In the genomic region with DNA sequence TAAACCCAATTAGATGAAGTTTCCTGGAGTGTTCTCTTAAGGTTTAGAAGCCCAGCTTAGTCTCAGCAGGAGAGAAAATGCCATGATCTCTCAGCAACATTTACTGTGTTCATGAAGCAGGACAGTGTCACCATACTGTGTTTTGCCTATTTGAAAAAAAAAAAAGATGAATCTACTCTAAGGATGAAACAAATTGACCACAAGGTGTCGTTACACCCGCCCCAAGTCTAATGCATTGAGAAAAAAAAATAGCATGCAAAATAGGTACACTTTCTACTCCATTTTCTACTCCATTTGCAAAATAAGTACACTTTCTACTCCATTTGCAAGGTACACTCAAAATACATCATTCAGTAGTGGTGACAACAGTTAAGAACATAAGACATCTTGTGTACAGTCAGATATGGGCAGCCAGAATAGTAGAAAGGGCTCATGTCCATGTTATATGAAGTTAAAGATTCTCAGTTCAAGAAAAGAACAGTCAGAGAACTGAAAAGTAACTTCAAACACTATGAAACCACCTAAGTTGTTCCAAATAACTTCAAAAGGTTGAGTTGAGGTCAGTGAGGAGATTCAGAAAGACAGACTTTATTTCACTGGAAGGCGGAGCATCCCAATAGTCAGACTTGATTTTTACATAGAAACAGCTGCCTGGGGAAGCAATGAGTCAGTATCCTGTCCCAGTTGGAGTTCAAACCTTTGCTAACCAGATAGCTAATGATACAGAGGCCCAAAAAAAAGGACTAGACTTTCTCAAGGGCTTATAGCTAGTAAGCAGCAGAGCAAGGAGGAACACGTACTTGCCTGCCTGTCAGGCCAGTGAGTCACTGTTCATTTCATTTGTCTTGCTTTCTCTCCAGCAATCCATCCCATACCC, we compare ENCODE assay signal across 9 cellular contexts. TPM values are rescaled to one million over a fixed set of nuclear protein-coding genes. Genes with fewer than 3 reads are reported as not detected.
DNase-seq lines count a peak whose midpoint lies in the region; ATAC-seq, FAIRE-seq and TF ChIP-seq lines count a peak whose summit lies in the region.
"Had no signal": no experiment of that assay in that cellular context is flagged by ENCODE, and none has a peak within 500 bp of the region (broad histone marks: within the 10 kb centered on the region; RNA-seq: fewer than 3 reads in every experiment).

No MANE protein-coding gene starts in this region.

- TF ChIP-seq CTCF in D721Med (IDR thresholded peaks at IDR 0.05; ENCODE audit: insufficient read depth, missing control alignments) = peak; percentile 24
- TF ChIP-seq CTCF in chondrocyte (IDR thresholded peaks at IDR 0.05) = peak; percentile 61

- no peaks in the 10 kb centered on the region for H3K9me3 Mint-ChIP-seq in chondrocyte (ENCODE audit: low read depth)
- no peaks in the 10 kb centered on the region for H3K9me3 Mint-ChIP-seq in activated naive CD4-positive, alpha-beta T cell treated with anti-CD3 and anti-CD28 coated beads, Interleukin-2, amount 10 ng/mL, durations not matched to agents 7 days and 5 days

- H3K4me1 Mint-ChIP-seq in chondrocyte (ENCODE audit: low read depth) = peaks cover 20% of the 10 kb centered on the region
- peaks cover 2% of the 10 kb centered on the region for H3K4me1 Mint-ChIP-seq in activated naive CD4-positive, alpha-beta T cell treated with anti-CD3 and anti-CD28 coated beads, Interleukin-2, amount 10 ng/mL, durations not matched to agents 7 days and 5 days

- no peak overlapping the region for H3K27ac Mint-ChIP-seq in chondrocyte (ENCODE audit: unreplicated experiment)
- no peak overlapping the region for H3K27ac Mint-ChIP-seq in activated naive CD4-positive, alpha-beta T cell treated with anti-CD3 and anti-CD28 coated beads, Interleukin-2, amount 10 ng/mL, durations not matched to agents 7 days and 5 days

- H3K27me3 Mint-ChIP-seq in chondrocyte (ENCODE audit: low read depth) = peaks cover 7% of the 10 kb centered on the region
- no peaks in the 10 kb centered on the region for H3K27me3 Mint-ChIP-seq in activated naive CD4-positive, alpha-beta T cell treated with anti-CD3 and anti-CD28 coated beads, Interleukin-2, amount 10 ng/mL, durations not matched to agents 7 days and 5 days

- FAIRE-seq in D721Med (lab: Jason Lieb, UNC) (no peak), urothelium cell line (lab: Jason Lieb, UNC) (peak; percentile 5)

- peak; percentile 55 for ATAC-seq in GM19452 (IDR thresholded peaks at IDR 0.05; ENCODE audit: unreplicated experiment)

- no peaks in the 10 kb centered on the region for H3K36me3 Mint-ChIP-seq in chondrocyte (ENCODE audit: low read depth)
- no peaks in the 10 kb centered on the region for H3K36me3 Mint-ChIP-seq in activated naive CD4-positive, alpha-beta T cell treated with anti-CD3 and anti-CD28 coated beads, Interleukin-2, amount 10 ng/mL, durations not matched to agents 7 days and 5 days
- H3K36me3 Mint-ChIP-seq: naive thymus-derived CD8-positive, alpha-beta T cell had no signal

- H3K4me3 Mint-ChIP-seq in chondrocyte (ENCODE audit: unreplicated experiment) = no peak overlapping the region
- H3K4me3 Mint-ChIP-seq in activated naive CD4-positive, alpha-beta T cell treated with anti-CD3 and anti-CD28 coated beads, Interleukin-2, amount 10 ng/mL, durations not matched to agents 7 days and 5 days = no peak overlapping the region
- H3K4me3 Mint-ChIP-seq: naive thymus-derived CD8-positive, alpha-beta T cell had no signal

- CTCF ChIA-PET in activated naive CD4-positive, alpha-beta T cell treated with anti-CD3 and anti-CD28 coated beads, Interleukin-2, amount 10 ng/mL, durations not matched to agents 7 days and 5 days (lab: Charles Lee) = interaction anchor here (0.9 to 1.6 kb wide), 2 partner anchors 196 to 198 kb away, joined by 3 to 4 read pairs; no protein-coding TSS in a partner anchor

- DNase-seq in D721Med (ENCODE audit: insufficient read length, low spot score) = no peak
- peak; percentile 76 for DNase-seq in M059J (ENCODE audit: low read depth)
- DNase-seq in chondrocyte (ENCODE audit: low spot score) = no peak
- DNase-seq in urothelium cell line (ENCODE audit: low spot score) = peak; percentile 31
- no peak for DNase-seq in NCI-H446 treated with DMSO at 0.1 percent for 48 hours (lab: John Stamatoyannopoulos, UW)
- no peak for DNase-seq in effector CD8-positive, alpha-beta T cell (lab: John Stamatoyannopoulos, UW)
- no peak for DNase-seq in activated naive CD4-positive, alpha-beta T cell treated with anti-CD3 and anti-CD28 coated beads, Interleukin-2, amount 10 ng/mL, durations not matched to agents 7 days and 5 days
- DNase-seq: naive thymus-derived CD8-positive, alpha-beta T cell had no signal

RNA-seq across cellular contexts. Expression of gene PLPPR5, which starts 13.3 kb away (rescaled TPM):
- total RNA-seq in M059J (2014; rRNA removed; shearing (Covaris generic)) = not detected in 2 replicates
- total RNA-seq in chondrocyte = not detected in 3 replicates
- total RNA-seq: naive thymus-derived CD8-positive, alpha-beta T cell had no signal

Comparison
In these comparisons a context has a peak if more than half of its experiments do, and no peak if none do; other contexts are left out.
1. DNase-seq: peak in M059J (single experiment) and urothelium cell line (single experiment); none in D721Med (single experiment), chondrocyte (single experiment), NCI-H446 treated with DMSO at 0.1 percent for 48 hours (single experiment), effector CD8-positive, alpha-beta T cell (single experiment) and activated naive CD4-positive, alpha-beta T cell treated with anti-CD3 and anti-CD28 coated beads, Interleukin-2, amount 10 ng/mL, durations not matched to agents 7 days and 5 days (single experiment).